Comparison of ENCODE assay signal across 9 cellular contexts in the genomic region with DNA sequence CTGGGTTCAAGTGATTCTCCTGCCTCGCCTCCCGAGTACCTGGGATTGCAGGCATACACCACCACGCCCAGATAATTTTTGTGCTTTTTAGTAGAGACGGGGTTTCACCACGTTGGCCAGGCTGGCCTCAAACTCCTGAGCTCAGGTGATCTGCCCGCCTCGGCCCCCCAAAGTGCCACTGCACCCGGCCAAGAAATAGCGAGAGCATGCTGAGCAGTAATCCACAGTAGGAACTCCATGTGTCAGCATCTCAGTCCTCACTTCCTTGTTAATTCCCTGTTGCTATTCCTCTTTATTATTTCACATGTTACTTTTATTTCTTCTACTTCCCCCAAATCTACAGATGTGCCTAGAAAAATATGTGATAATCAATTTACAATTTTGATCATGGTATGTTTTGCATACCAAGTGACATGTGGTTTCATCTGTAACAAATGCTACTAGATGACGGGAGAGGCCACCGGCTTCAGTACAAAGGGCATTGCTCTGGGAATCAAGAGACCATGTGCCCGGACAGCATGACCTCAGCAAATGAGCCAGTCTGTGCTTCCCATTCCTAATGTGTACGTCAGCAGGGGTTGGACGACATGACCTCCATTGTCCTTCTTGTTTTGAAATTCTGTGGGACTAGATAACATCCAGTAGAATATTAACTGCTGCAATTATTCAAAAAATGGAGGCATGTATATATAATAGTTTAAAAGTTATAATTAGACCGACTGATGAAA.
DNase-seq lines count a peak whose midpoint lies in the region; ATAC-seq and TF ChIP-seq lines count a peak whose summit lies in the region.
"Had no signal": no experiment of that assay in that cellular context is flagged by ENCODE, and none has a peak within 500 bp of the region (broad histone marks: within the 10 kb centered on the region; RNA-seq: fewer than 3 reads in every experiment).

No MANE protein-coding gene starts in this region.

- no peak for DNase-seq in activated naive CD4-positive, alpha-beta T cell treated with anti-CD3 and anti-CD28 coated beads, Interleukin-2, amount 10 ng/mL, durations not matched to agents 7 days and 5 days
- no peak for DNase-seq in activated naive CD4-positive, alpha-beta T cell treated with anti-CD3 and anti-CD28 coated beads, Interleukin-2, amount 50 U/mL, for 16 hours
- DNase-seq in esophagus muscularis mucosa (ENCODE audit: extremely low spot score) (no peak), midbrain (lab: John Stamatoyannopoulos, UW) (peak; percentile 45), aorta (peak in 1 of 2 donors; percentile 72), Kasumi-1 (lab: John Stamatoyannopoulos, UW) (no peak), NCI-H526 treated with DMSO at 0.1 percent for 48 hours (lab: John Stamatoyannopoulos, UW) (no peak)

- no peaks in the 10 kb centered on the region for H3K9me3 Mint-ChIP-seq in activated naive CD4-positive, alpha-beta T cell treated with anti-CD3 and anti-CD28 coated beads, Interleukin-2, amount 10 ng/mL, durations not matched to agents 7 days and 5 days

- no peak for TF ChIP-seq POLR2A in esophagus muscularis mucosa (IDR thresholded peaks at IDR 0.05; ENCODE audit: low read depth)

- H3K9me3 ChIP-seq in esophagus muscularis mucosa, result no peaks in the 10 kb centered on the region
- H3K9me3 ChIP-seq in aorta (ENCODE audit: control insufficient read depth, low read length), result no peaks in the 10 kb centered on the region
- H3K9me3 ChIP-seq: suprapubic skin had no signal

- H3K36me3 ChIP-seq in esophagus muscularis mucosa (peaks cover 18 to 28% (median 22%) of the 10 kb centered on the region in 4 donors), aorta (ENCODE audit: control insufficient read depth in 1 of 2, insufficient read depth in 2 of 2, low read length in 1 of 2) (no peaks in the 10 kb centered on the region)

- ATAC-seq in aorta (ENCODE audit: low FRiP score), result peak; percentile 60
- ATAC-seq in GM18861 (IDR thresholded peaks at IDR 0.05; ENCODE audit: unreplicated experiment), result no peak

- TF ChIP-seq EP300 in esophagus muscularis mucosa (IDR thresholded peaks at IDR 0.05), result no peak

- H3K27ac ChIP-seq in esophagus muscularis mucosa (replicated peaks in 1 of 4) (peak overlapping the region; percentile 71 to 76 (median 76)), aorta (ENCODE audit: low read depth in 1 of 2, low read length in 2 of 2) (no peak overlapping the region)
- H3K27ac ChIP-seq: suprapubic skin had no signal

- WGBS in esophagus muscularis mucosa, result 75% methylated on average over 15 of the region's 15 CpGs
- WGBS in aorta, 2 donors, result 88 to 91% methylated on average over 15 of the region's 15 CpGs

- peaks cover 0 to 65% (median 60%) of the 10 kb centered on the region in 4 donors for H3K4me1 ChIP-seq in esophagus muscularis mucosa
- peaks cover 0 to 1% of the 10 kb centered on the region in 2 donors for H3K4me1 ChIP-seq in aorta (ENCODE audit: control insufficient read depth in 1 of 2, insufficient read depth in 2 of 2, low read length in 2 of 2)

- H3K4me3 Mint-ChIP-seq in activated naive CD4-positive, alpha-beta T cell treated with anti-CD3 and anti-CD28 coated beads, Interleukin-2, amount 10 ng/mL, durations not matched to agents 7 days and 5 days, result no peak overlapping the region

- intact Hi-C loops in esophagus muscularis mucosa (cut with DNase I), result no loop called here
- intact Hi-C loops in aorta (cut with DNase I), result no loop called here

- H3K27ac Mint-ChIP-seq in activated naive CD4-positive, alpha-beta T cell treated with anti-CD3 and anti-CD28 coated beads, Interleukin-2, amount 10 ng/mL, durations not matched to agents 7 days and 5 days, result peak overlapping the region; percentile 28

- H3K36me3 Mint-ChIP-seq in activated naive CD4-positive, alpha-beta T cell treated with anti-CD3 and anti-CD28 coated beads, Interleukin-2, amount 10 ng/mL, durations not matched to agents 7 days and 5 days, result peaks cover 44% of the 10 kb centered on the region

- no peak overlapping the region for H3K4me3 ChIP-seq in esophagus muscularis mucosa
- no peak overlapping the region for H3K4me3 ChIP-seq in aorta (ENCODE audit: low read length in 2 of 2)
- H3K4me3 ChIP-seq: suprapubic skin had no signal

- no peaks in the 10 kb centered on the region for H3K27me3 Mint-ChIP-seq in activated naive CD4-positive, alpha-beta T cell treated with anti-CD3 and anti-CD28 coated beads, Interleukin-2, amount 10 ng/mL, durations not matched to agents 7 days and 5 days

- CTCF ChIA-PET in activated naive CD4-positive, alpha-beta T cell treated with anti-CD3 and anti-CD28 coated beads, Interleukin-2, amount 10 ng/mL, durations not matched to agents 7 days and 5 days (lab: Charles Lee), result no interaction called here

- H3K27me3 ChIP-seq in esophagus muscularis mucosa (no peaks in the 10 kb centered on the region), aorta (ENCODE audit: control insufficient read depth in 1 of 2, insufficient read depth in 2 of 2, low read length in 1 of 2) (no peaks in the 10 kb centered on the region)
- H3K27me3 ChIP-seq: suprapubic skin had no signal

- H3K4me1 Mint-ChIP-seq in activated naive CD4-positive, alpha-beta T cell treated with anti-CD3 and anti-CD28 coated beads, Interleukin-2, amount 10 ng/mL, durations not matched to agents 7 days and 5 days, result peaks cover 28% of the 10 kb centered on the region

- no peak for TF ChIP-seq CTCF in esophagus muscularis mucosa (IDR thresholded peaks at IDR 0.05)

Comparison
In these comparisons a context has a peak if more than half of its experiments do, and no peak if none do; other contexts are left out.
1. H3K27ac ChIP-seq: peak in esophagus muscularis mucosa (4 of 4); none in aorta (0 of 2).